Comparison of ENCODE assay signal across 11 cellular contexts in the genomic region with DNA sequence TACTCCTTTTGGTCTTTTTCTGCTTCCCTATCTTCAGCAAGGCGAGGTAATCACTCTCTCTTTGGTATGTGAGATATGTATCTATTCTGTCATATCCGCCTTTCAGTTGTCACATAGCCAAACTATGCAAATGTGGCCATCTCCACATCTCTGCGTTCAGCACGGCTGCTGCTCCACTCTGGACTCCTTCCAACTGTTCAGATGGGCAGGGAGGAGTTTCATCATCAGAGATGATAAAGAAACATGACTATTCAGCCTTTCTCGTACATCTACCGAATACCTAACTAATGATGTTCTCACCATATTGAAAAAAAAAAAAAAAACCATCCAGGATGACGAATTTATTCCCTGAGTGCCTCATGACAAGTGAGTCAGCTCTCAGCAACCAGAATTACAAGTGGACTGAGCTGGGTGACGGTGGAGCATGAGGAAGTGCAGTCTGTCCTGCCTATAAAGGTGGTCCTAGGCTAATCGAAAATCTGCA.
DNase-seq lines count a peak whose midpoint lies in the region; ATAC-seq and TF ChIP-seq lines count a peak whose summit lies in the region.
"Had no signal": no experiment of that assay in that cellular context is flagged by ENCODE, and none has a peak within 500 bp of the region (broad histone marks: within the 10 kb centered on the region; RNA-seq: fewer than 3 reads in every experiment).

No MANE protein-coding gene starts in this region.

- no peaks in the 10 kb centered on the region for H3K36me3 Mint-ChIP-seq in WTC11
- H3K36me3 Mint-ChIP-seq: activated naive CD8-positive, alpha-beta T cell treated with anti-CD3 and anti-CD28 coated beads, Interleukin-2, amount 10 ng/mL, durations not matched to agents 7 days and 5 days had no signal

- H3K27ac Mint-ChIP-seq in WTC11 = no peak overlapping the region
- H3K27ac Mint-ChIP-seq: activated naive CD8-positive, alpha-beta T cell treated with anti-CD3 and anti-CD28 coated beads, Interleukin-2, amount 10 ng/mL, durations not matched to agents 7 days and 5 days had no signal

- peaks cover 14% of the 10 kb centered on the region; the same call in 1 of the 2 replicates for H3K9me3 Mint-ChIP-seq in WTC11

- TF ChIP-seq CTCF in astrocyte of the spinal cord (IDR thresholded peaks at IDR 0.05; ENCODE audit: low read depth, low read length) (no peak), lung (IDR thresholded peaks at IDR 0.05; ENCODE audit: control extremely low read depth, extremely low read depth) (no peak), WTC11 (IDR thresholded peaks at IDR 0.05) (no peak), mucosa of descending colon (IDR thresholded peaks at IDR 0.05) (no peak)

- H3K4me1 Mint-ChIP-seq in WTC11 = no peaks in the 10 kb centered on the region
- H3K4me1 Mint-ChIP-seq: activated naive CD8-positive, alpha-beta T cell treated with anti-CD3 and anti-CD28 coated beads, Interleukin-2, amount 10 ng/mL, durations not matched to agents 7 days and 5 days had no signal

- no peaks in the 10 kb centered on the region for H3K27me3 ChIP-seq in lung (ENCODE audit: control insufficient read depth, insufficient read depth)
- H3K27me3 ChIP-seq: testis had no signal

- WGBS in lung, 2 donors = 50 to 62% methylated on average over 9 of the region's 9 CpGs

- peak; percentile 99 for DNase-seq in CMK (ENCODE audit: low read depth)
- DNase-seq in NCI-H1105 (lab: John Stamatoyannopoulos, UW) = peak; percentile 36
- peak; percentile 95 for DNase-seq in astrocyte of the spinal cord (ENCODE audit: low read depth, low spot score)
- DNase-seq in lung (ENCODE audit: low spot score) = no peak
- no peak for DNase-seq in WTC11 (ENCODE audit: low spot score)
- no peak for DNase-seq in NCI-H748 treated with DMSO at 0.1 percent for 48 hours (lab: John Stamatoyannopoulos, UW)
- DNase-seq in AML-193 (lab: John Stamatoyannopoulos, UW) = no peak
- no peak for DNase-seq in mucosa of descending colon
- DNase-seq: activated naive CD8-positive, alpha-beta T cell treated with anti-CD3 and anti-CD28 coated beads, Interleukin-2, amount 10 ng/mL, durations not matched to agents 7 days and 5 days; testis had no signal

- ATAC-seq in lung (ENCODE audit: insufficient read depth, low FRiP score) (peak; percentile 47), WTC11 (no peak), mucosa of descending colon (no peak)
- ATAC-seq: HCT116 had no signal

- in situ Hi-C loops in astrocyte of the spinal cord (cut with HindIII; ENCODE audit: low sequenced_read_pairs) = no loop called here

- H3K4me1 ChIP-seq in lung (ENCODE audit: control insufficient read depth in 2 of 2, insufficient read depth in 2 of 2, low read length in 2 of 2) (no peaks in the 10 kb centered on the region), mucosa of descending colon (ENCODE audit: low read depth) (no peaks in the 10 kb centered on the region)
- H3K4me1 ChIP-seq: testis had no signal

- H3K4me3 ChIP-seq in astrocyte of the spinal cord (ENCODE audit: low read depth, low read length) = no peak overlapping the region
- H3K4me3 ChIP-seq in lung = no peak overlapping the region
- no peak overlapping the region for H3K4me3 ChIP-seq in mucosa of descending colon
- H3K4me3 ChIP-seq: testis had no signal

- H3K36me3 ChIP-seq in lung (ENCODE audit: control insufficient read depth in 2 of 2, insufficient read depth in 2 of 2, low read length in 2 of 2) = no peaks in the 10 kb centered on the region
- H3K36me3 ChIP-seq in mucosa of descending colon (ENCODE audit: low read depth) = no peaks in the 10 kb centered on the region

- POLR2A ChIA-PET in WTC11 (lab: Charles Lee) = no interaction called here

- intact Hi-C loops in mucosa of descending colon (cut with DNase I, micrococcal nuclease) = no loop called here

- H3K27ac ChIP-seq in lung (ENCODE audit: low read depth in 1 of 2, low read length in 1 of 2) = no peak overlapping the region
- H3K27ac ChIP-seq: testis had no signal

- H3K9me3 ChIP-seq in lung (ENCODE audit: control insufficient read depth in 2 of 2, insufficient read depth in 1 of 2, low read length in 1 of 2) (peaks cover 0 to 2% of the 10 kb centered on the region in 2 donors), mucosa of descending colon (peaks cover 32% of the 10 kb centered on the region)
- H3K9me3 ChIP-seq: testis had no signal

- H3K27me3 Mint-ChIP-seq in WTC11 (ENCODE audit: low read depth) = no peaks in the 10 kb centered on the region
- H3K27me3 Mint-ChIP-seq: activated naive CD8-positive, alpha-beta T cell treated with anti-CD3 and anti-CD28 coated beads, Interleukin-2, amount 10 ng/mL, durations not matched to agents 7 days and 5 days had no signal

- CTCF ChIA-PET in WTC11 (lab: Charles Lee) = interaction anchor here (0.7 kb wide), 1 partner anchor 131 kb away, joined by 3 read pairs; no protein-coding TSS in a partner anchor

- H3K4me3 Mint-ChIP-seq in WTC11 = no peak overlapping the region
- H3K4me3 Mint-ChIP-seq: activated naive CD8-positive, alpha-beta T cell treated with anti-CD3 and anti-CD28 coated beads, Interleukin-2, amount 10 ng/mL, durations not matched to agents 7 days and 5 days had no signal

TF ChIP-seq in WTC11, 78 proteins besides CTCF, POLR2A, EP300 and RAD21 (continues in another document):
- TF ChIP-seq ZBTB21 (CRISPR knock-in tag; IDR thresholded peaks at IDR 0.05; ENCODE audit: borderline replicate concordance) (no peak), PRRX2 (CRISPR knock-in tag; IDR thresholded peaks at IDR 0.05) (no peak), NR3C1 (CRISPR knock-in tag; conservative IDR thresholded peaks at IDR 0.05; ENCODE audit: low read depth) (no peak), OVOL2 (CRISPR knock-in tag; IDR thresholded peaks at IDR 0.05; ENCODE audit: borderline replicate concordance) (no peak), TEAD4 (CRISPR knock-in tag; IDR thresholded peaks at IDR 0.05) (no peak), GTF2I (CRISPR knock-in tag; conservative IDR thresholded peaks at IDR 0.05) (no peak), ZNF232 (CRISPR knock-in tag; IDR thresholded peaks at IDR 0.05) (no peak), ZNF263 (CRISPR knock-in tag; IDR thresholded peaks at IDR 0.05; ENCODE audit: low read depth) (no peak), FOXK1 (CRISPR knock-in tag; IDR thresholded peaks at IDR 0.05) (no peak)
- TF ChIP-seq, protein P1, sequence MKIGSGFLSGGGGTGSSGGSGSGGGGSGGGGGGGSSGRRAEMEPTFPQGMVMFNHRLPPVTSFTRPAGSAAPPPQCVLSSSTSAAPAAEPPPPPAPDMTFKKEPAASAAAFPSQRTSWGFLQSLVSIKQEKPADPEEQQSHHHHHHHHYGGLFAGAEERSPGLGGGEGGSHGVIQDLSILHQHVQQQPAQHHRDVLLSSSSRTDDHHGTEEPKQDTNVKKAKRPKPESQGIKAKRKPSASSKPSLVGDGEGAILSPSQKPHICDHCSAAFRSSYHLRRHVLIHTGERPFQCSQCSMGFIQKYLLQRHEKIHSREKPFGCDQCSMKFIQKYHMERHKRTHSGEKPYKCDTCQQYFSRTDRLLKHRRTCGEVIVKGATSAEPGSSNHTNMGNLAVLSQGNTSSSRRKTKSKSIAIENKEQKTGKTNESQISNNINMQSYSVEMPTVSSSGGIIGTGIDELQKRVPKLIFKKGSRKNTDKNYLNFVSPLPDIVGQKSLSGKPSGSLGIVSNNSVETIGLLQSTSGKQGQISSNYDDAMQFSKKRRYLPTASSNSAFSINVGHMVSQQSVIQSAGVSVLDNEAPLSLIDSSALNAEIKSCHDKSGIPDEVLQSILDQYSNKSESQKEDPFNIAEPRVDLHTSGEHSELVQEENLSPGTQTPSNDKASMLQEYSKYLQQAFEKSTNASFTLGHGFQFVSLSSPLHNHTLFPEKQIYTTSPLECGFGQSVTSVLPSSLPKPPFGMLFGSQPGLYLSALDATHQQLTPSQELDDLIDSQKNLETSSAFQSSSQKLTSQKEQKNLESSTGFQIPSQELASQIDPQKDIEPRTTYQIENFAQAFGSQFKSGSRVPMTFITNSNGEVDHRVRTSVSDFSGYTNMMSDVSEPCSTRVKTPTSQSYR (CRISPR knock-in tag; IDR thresholded peaks at IDR 0.05) = no peak
- TF ChIP-seq, protein P2, sequence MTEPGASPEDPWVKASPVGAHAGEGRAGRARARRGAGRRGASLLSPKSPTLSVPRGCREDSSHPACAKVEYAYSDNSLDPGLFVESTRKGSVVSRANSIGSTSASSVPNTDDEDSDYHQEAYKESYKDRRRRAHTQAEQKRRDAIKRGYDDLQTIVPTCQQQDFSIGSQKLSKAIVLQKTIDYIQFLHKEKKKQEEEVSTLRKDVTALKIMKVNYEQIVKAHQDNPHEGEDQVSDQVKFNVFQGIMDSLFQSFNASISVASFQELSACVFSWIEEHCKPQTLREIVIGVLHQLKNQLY (CRISPR knock-in tag; IDR thresholded peaks at IDR 0.05) = no peak
- TF ChIP-seq, protein P3, sequence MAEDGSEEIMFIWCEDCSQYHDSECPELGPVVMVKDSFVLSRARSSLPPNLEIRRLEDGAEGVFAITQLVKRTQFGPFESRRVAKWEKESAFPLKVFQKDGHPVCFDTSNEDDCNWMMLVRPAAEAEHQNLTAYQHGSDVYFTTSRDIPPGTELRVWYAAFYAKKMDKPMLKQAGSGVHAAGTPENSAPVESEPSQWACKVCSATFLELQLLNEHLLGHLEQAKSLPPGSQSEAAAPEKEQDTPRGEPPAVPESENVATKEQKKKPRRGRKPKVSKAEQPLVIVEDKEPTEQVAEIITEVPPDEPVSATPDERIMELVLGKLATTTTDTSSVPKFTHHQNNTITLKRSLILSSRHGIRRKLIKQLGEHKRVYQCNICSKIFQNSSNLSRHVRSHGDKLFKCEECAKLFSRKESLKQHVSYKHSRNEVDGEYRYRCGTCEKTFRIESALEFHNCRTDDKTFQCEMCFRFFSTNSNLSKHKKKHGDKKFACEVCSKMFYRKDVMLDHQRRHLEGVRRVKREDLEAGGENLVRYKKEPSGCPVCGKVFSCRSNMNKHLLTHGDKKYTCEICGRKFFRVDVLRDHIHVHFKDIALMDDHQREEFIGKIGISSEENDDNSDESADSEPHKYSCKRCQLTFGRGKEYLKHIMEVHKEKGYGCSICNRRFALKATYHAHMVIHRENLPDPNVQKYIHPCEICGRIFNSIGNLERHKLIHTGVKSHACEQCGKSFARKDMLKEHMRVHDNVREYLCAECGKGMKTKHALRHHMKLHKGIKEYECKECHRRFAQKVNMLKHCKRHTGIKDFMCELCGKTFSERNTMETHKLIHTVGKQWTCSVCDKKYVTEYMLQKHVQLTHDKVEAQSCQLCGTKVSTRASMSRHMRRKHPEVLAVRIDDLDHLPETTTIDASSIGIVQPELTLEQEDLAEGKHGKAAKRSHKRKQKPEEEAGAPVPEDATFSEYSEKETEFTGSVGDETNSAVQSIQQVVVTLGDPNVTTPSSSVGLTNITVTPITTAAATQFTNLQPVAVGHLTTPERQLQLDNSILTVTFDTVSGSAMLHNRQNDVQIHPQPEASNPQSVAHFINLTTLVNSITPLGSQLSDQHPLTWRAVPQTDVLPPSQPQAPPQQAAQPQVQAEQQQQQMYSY (CRISPR knock-in tag; IDR thresholded peaks at IDR 0.05) = no peak

Comparison
In these comparisons a context has a peak if more than half of its experiments do, and no peak if none do; other contexts are left out.
1. DNase-seq: peak in CMK (single experiment), NCI-H1105 (single experiment) and astrocyte of the spinal cord (single experiment); none in lung (single experiment), WTC11 (single experiment), NCI-H748 treated with DMSO at 0.1 percent for 48 hours (single experiment), AML-193 (0 of 2) and mucosa of descending colon (0 of 3).